In the genomic region with DNA sequence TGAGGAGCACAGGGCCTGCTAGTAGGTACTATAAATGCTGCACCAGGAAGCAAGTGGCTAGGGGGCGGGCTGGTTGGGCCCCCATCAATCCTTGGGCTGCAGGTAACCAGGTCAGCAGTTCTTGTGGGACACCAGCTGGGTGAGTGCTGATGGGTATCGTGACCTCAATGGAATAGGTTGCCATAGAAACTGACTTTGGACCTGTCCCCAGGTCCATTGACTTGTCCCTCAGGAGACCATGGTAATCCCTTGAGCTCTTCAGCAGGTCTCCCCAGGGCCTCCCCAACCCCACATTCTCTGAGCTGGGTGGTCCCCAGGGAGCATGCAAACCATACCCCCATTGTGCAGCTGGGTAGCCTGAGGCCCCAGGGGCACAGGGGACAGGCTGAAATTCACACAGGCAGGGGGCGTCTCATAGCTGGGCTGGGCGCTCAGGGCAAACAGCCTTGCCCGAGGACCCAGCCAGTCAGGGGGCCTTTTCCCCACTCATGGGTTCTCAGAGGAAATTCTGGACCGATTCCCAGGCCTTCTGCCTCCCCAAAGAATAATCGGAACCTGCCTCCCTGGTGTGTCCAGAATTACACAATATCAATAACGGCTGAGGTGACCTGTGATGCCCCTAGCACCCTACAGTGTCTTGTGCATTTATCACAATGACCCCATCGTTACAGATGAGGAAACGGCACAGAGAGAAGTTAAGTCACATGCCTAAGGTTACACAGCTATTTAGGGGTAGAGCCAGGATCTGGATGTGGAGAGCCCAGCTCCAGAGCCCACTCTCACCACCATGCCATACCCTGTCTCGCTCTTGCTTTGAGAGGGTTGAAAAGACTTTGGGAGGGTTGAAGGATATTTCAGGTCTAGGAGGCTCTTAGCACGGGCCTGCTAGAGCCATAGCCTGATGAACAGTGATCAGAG, we compare ENCODE assay signal across 1 cellular context.
A peak's percentile ranks its signal among the peaks of the same experiment; 100 is the strongest.
TF ChIP-seq lines count a peak whose summit lies in the region.

No MANE protein-coding gene starts in this region.

TF ChIP-seq in HepG2, 621 proteins besides CTCF, POLR2A, EP300 and RAD21 (continued from another document and continues in another):
- TF ChIP-seq MAFF (IDR thresholded peaks at IDR 0.05; ENCODE audit: low read depth, low read length) (peak; percentile 57; the same call in 1 of the 2 replicates), RFX3 (CRISPR knock-in tag; IDR thresholded peaks at IDR 0.05) (peak; percentile 69), BCLAF1 (IDR thresholded peaks at IDR 0.05) (no peak), NR2F1 (CRISPR knock-in tag; IDR thresholded peaks at IDR 0.05) (no peak), ZZZ3 (CRISPR knock-in tag; IDR thresholded peaks at IDR 0.05; ENCODE audit: borderline replicate concordance) (no peak), HOXD1 (CRISPR knock-in tag; IDR thresholded peaks at IDR 0.05) (no peak), CENPX (CRISPR knock-in tag; IDR thresholded peaks at IDR 0.05) (no peak), MTA1 (CRISPR knock-in tag; IDR thresholded peaks at IDR 0.05; ENCODE audit: borderline replicate concordance) (0 out of 2 replicates have a peak, but pooled peaks have one; percentile 20), ZNF629 (CRISPR knock-in tag; conservative IDR thresholded peaks at IDR 0.05) (peak; percentile 99), ZC3H13 (CRISPR knock-in tag; IDR thresholded peaks at IDR 0.05) (no peak), HNRNPLL (IDR thresholded peaks at IDR 0.05; ENCODE audit: low read depth, low read length, poor library complexity, severe bottlenecking) (peak; percentile 14), RXRB (CRISPR knock-in tag; IDR thresholded peaks at IDR 0.05; ENCODE audit: borderline replicate concordance) (no peak), ZNF256 (CRISPR knock-in tag; conservative IDR thresholded peaks at IDR 0.05) (no peak), GABPB1 (CRISPR knock-in tag; IDR thresholded peaks at IDR 0.05) (peak; percentile 21; the same call in 1 of the 2 replicates), SALL1 (CRISPR knock-in tag; IDR thresholded peaks at IDR 0.05) (peak; percentile 25; the same call in 1 of the 2 replicates), PAXIP1 (CRISPR knock-in tag; conservative IDR thresholded peaks at IDR 0.05) (peak; percentile 40), ZNF350 (CRISPR knock-in tag; IDR thresholded peaks at IDR 0.05; ENCODE audit: borderline replicate concordance, low read depth) (no peak), ZMYM3 (CRISPR knock-in tag; IDR thresholded peaks at IDR 0.05) (peak; percentile 97), ATF6 (CRISPR knock-in tag; conservative IDR thresholded peaks at IDR 0.05) (no peak), NR2F6 (IDR thresholded peaks at IDR 0.05) (no peak; the same call in 1 of the 2 replicates), NR2F6 (CRISPR knock-in tag; IDR thresholded peaks at IDR 0.05) (no peak), FOXP1 (IDR thresholded peaks at IDR 0.05) (no peak), FOXP1 (CRISPR knock-in tag; IDR thresholded peaks at IDR 0.05) (no peak), HDAC1 (CRISPR knock-in tag; IDR thresholded peaks at IDR 0.05) (no peak), ZNF672 (CRISPR knock-in tag; IDR thresholded peaks at IDR 0.05) (no peak), ZNF768 (CRISPR knock-in tag; IDR thresholded peaks at IDR 0.05) (peak; percentile 86), PRDM4 (CRISPR knock-in tag; IDR thresholded peaks at IDR 0.05; ENCODE audit: borderline replicate concordance) (no peak), RBM22 (optimal IDR thresholded peaks at IDR 0.05; ENCODE audit: low read length) (peak; percentile 51), FOXK1 (CRISPR knock-in tag; IDR thresholded peaks at IDR 0.05; ENCODE audit: borderline replicate concordance, low read depth) (no peak), KDM2A (CRISPR knock-in tag; IDR thresholded peaks at IDR 0.05; ENCODE audit: borderline replicate concordance, low read depth) (no peak), GZF1 (CRISPR knock-in tag; IDR thresholded peaks at IDR 0.05) (no peak), YEATS4 (CRISPR knock-in tag; IDR thresholded peaks at IDR 0.05; ENCODE audit: borderline replicate concordance) (no peak), HCFC1 (IDR thresholded peaks at IDR 0.05; ENCODE audit: low read depth, low read length) (no peak), CENPT (CRISPR knock-in tag; IDR thresholded peaks at IDR 0.05; ENCODE audit: low read depth) (no peak), REPIN1 (CRISPR knock-in tag; IDR thresholded peaks at IDR 0.05; ENCODE audit: borderline replicate concordance, low read depth) (0 out of 2 replicates have a peak, but pooled peaks have one; percentile 34), ZNF782 (CRISPR knock-in tag; IDR thresholded peaks at IDR 0.05; ENCODE audit: borderline replicate concordance) (no peak), ZNF564 (CRISPR knock-in tag; IDR thresholded peaks at IDR 0.05) (no peak), HNF4A (CRISPR knock-in tag; IDR thresholded peaks at IDR 0.05) (peak; percentile 59; the same call in 1 of the 2 replicates), ZC3H4 (CRISPR knock-in tag; IDR thresholded peaks at IDR 0.05; ENCODE audit: borderline replicate concordance) (no peak), ZFX (CRISPR knock-in tag; IDR thresholded peaks at IDR 0.05; ENCODE audit: low read depth) (0 out of 2 replicates have a peak, but pooled peaks have one; percentile 7), CSRNP1 (CRISPR knock-in tag; IDR thresholded peaks at IDR 0.05) (0 out of 2 replicates have a peak, but pooled peaks have one; percentile 27), HNF4G (IDR thresholded peaks at IDR 0.05; ENCODE audit: borderline replicate concordance, low read depth, low read length) (peak; percentile 66), HNF4G (CRISPR knock-in tag; IDR thresholded peaks at IDR 0.05; ENCODE audit: borderline replicate concordance, low read depth) (no peak)
- TF ChIP-seq, protein P1, sequence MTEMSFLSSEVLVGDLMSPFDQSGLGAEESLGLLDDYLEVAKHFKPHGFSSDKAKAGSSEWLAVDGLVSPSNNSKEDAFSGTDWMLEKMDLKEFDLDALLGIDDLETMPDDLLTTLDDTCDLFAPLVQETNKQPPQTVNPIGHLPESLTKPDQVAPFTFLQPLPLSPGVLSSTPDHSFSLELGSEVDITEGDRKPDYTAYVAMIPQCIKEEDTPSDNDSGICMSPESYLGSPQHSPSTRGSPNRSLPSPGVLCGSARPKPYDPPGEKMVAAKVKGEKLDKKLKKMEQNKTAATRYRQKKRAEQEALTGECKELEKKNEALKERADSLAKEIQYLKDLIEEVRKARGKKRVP (CRISPR knock-in tag; IDR thresholded peaks at IDR 0.05) = no peak
- TF ChIP-seq, protein P2, sequence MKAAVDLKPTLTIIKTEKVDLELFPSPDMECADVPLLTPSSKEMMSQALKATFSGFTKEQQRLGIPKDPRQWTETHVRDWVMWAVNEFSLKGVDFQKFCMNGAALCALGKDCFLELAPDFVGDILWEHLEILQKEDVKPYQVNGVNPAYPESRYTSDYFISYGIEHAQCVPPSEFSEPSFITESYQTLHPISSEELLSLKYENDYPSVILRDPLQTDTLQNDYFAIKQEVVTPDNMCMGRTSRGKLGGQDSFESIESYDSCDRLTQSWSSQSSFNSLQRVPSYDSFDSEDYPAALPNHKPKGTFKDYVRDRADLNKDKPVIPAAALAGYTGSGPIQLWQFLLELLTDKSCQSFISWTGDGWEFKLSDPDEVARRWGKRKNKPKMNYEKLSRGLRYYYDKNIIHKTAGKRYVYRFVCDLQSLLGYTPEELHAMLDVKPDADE (CRISPR knock-in tag; IDR thresholded peaks at IDR 0.05) = no peak
- TF ChIP-seq, protein P3, sequence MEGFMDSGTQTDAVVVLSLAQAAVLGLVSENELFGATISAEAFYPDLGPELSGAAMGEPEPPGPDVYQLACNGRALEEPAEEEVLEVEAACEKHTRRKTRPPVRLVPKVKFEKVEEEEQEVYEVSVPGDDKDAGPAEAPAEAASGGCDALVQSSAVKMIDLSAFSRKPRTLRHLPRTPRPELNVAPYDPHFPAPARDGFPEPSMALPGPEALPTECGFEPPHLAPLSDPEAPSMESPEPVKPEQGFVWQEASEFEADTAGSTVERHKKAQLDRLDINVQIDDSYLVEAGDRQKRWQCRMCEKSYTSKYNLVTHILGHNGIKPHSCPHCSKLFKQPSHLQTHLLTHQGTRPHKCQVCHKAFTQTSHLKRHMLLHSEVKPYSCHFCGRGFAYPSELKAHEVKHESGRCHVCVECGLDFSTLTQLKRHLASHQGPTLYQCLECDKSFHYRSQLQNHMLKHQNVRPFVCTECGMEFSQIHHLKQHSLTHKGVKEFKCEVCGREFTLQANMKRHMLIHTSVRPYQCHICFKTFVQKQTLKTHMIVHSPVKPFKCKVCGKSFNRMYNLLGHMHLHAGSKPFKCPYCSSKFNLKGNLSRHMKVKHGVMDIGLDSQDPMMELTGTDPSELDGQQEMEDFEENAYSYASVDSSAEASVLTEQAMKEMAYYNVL (CRISPR knock-in tag; IDR thresholded peaks at IDR 0.05; ENCODE audit: borderline replicate concordance) = no peak
